ENCODE assay signal across 1 cellular context in the genomic region with DNA sequence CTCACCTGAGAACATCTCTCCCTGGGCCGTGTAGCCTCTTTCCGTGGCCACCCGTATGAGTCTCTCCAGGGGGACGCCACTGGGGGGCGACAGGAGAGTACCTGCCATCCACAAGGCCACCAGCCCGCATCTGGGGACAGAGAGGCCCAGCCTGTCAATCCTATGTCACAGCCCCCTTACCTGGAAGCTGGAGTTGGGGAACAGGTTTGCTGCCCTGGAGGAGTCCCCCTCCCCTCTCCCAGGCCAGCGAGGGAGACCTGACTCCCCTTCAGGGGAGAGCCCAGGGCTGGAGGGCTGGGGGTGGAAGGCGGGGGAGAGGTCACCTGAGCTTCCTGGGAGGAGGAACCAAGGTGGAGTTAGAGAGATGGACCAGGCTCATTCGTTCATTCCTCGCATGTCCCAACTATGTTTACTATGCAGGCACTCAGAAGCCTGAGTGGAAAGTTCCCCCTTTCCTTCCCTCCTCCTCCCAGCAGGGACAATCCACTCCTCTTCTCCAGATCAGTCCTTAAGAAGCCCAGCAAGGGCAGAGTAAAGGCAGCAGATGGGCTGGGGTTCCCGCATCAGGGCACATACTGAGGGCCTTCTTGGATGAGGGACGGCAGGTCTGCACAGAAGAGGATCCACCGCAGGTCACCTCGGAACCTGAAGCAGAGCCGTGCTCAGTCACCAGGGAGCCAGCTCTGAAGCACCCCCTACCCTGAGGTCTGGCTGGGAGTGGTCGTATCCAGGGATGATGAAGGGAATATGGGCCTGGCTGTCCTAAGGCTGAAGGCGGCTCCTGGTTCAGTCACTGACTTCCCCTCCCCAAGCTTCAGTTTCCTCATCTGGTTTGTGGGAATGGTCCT.
TF ChIP-seq lines count a peak whose summit lies in the region.

No MANE protein-coding gene starts in this region.

TF ChIP-seq in endothelial cell of umbilical vein, 7 proteins besides CTCF, POLR2A, EP300 and RAD21:
- TF ChIP-seq FOS (IDR thresholded peaks at IDR 0.05; ENCODE audit: borderline replicate concordance, insufficient read depth, low read length) (no peak), MAX (IDR thresholded peaks at IDR 0.05; ENCODE audit: insufficient read depth, insufficient read length) (no peak), MYC (IDR thresholded peaks at IDR 0.05; ENCODE audit: low read depth, low read length) (no peak)
